In genomic region chr17:67110619-67111018, GRCh38 we compare ENCODE assay signal across 25 cellular contexts.
A peak's percentile ranks its signal among the peaks of the same experiment; 100 is the strongest.
DNase-seq lines count a peak whose midpoint lies in the region; ATAC-seq, FAIRE-seq and TF ChIP-seq lines count a peak whose summit lies in the region.
"Had no signal": no experiment of that assay in that cellular context is flagged by ENCODE, and none has a peak within 500 bp of the region (broad histone marks: within the 10 kb centered on the region; RNA-seq: fewer than 3 reads in every experiment).

No MANE protein-coding gene starts in this region.

- no peak for ATAC-seq in GM19455 (IDR thresholded peaks at IDR 0.05; ENCODE audit: unreplicated experiment)
- ATAC-seq: HCT116, Right ventricle myocardium inferior had no signal

- H3K9me3 Mint-ChIP-seq in chondrocyte (ENCODE audit: low read depth) (peaks cover 11% of the 10 kb centered on the region), nephron progenitor cell (peaks cover 9% of the 10 kb centered on the region)

- no peaks in the 10 kb centered on the region for H3K27me3 Mint-ChIP-seq in chondrocyte (ENCODE audit: low read depth)
- H3K27me3 Mint-ChIP-seq in nephron progenitor cell (ENCODE audit: low read depth, poor library complexity): peaks cover 2% of the 10 kb centered on the region
- H3K27me3 Mint-ChIP-seq: CD4-positive, alpha-beta memory T cell had no signal

- H3K27ac Mint-ChIP-seq in chondrocyte (ENCODE audit: unreplicated experiment) (peak overlapping the region; percentile 13), nephron progenitor cell (peak overlapping the region; percentile 47)

- peaks cover 39% of the 10 kb centered on the region for H3K36me3 Mint-ChIP-seq in chondrocyte (ENCODE audit: low read depth)
- H3K36me3 Mint-ChIP-seq in nephron progenitor cell (ENCODE audit: low read depth): peaks cover 73% of the 10 kb centered on the region

- H3K4me1 Mint-ChIP-seq in chondrocyte (ENCODE audit: low read depth) (peaks cover 27% of the 10 kb centered on the region), nephron progenitor cell (peaks cover 11% of the 10 kb centered on the region)

- no peak overlapping the region for H3K4me3 Mint-ChIP-seq in chondrocyte (ENCODE audit: unreplicated experiment)
- H3K4me3 Mint-ChIP-seq in nephron progenitor cell: no peak overlapping the region
- H3K4me3 Mint-ChIP-seq: CD4-positive, alpha-beta memory T cell had no signal

- TF ChIP-seq CTCF in chondrocyte (IDR thresholded peaks at IDR 0.05) (no peak), nephron progenitor cell (IDR thresholded peaks at IDR 0.05) (no peak)

- DNase-seq in NCI-H2227 (lab: John Stamatoyannopoulos, UW; ENCODE audit: unreplicated experiment) (peak; percentile 15), NCI-H2227 treated with DMSO at 0.1 percent for 48 hours (lab: John Stamatoyannopoulos, UW) (no peak), HTR-8/SVneo (ENCODE audit: insufficient read length, low spot score) (no peak), chondrocyte (ENCODE audit: low spot score) (no peak), nephron progenitor cell (no peak), NCI-H1105 (lab: John Stamatoyannopoulos, UW) (no peak), GM19238 (ENCODE audit: insufficient read length, low spot score) (no peak)
- DNase-seq: ACHN; Caco-2; CD4-positive, alpha-beta memory T cell; DMS153; IMR-90; MG63; NCI-H1417 treated with DMSO at 0.1 percent for 48 hours; NCI-H187 treated with DMSO at 0.1 percent for 48 hours; NCI-H2107; NCI-H510A; NCI-H82; OCI-M1 had no signal

- FAIRE-seq in HTR-8/SVneo (lab: Jason Lieb, UNC): peak; percentile 49
- FAIRE-seq: GM18507, GM19239, H1 had no signal
